In genomic region chr17:47254403-47254943, GRCh38 we compare ENCODE assay signal across 8 cellular contexts. TPM values are rescaled to one million over a fixed set of nuclear protein-coding genes. Genes with fewer than 3 reads are reported as not detected.
DNase-seq lines count a peak whose midpoint lies in the region; ATAC-seq, FAIRE-seq and TF ChIP-seq lines count a peak whose summit lies in the region.

No MANE protein-coding gene starts in this region.

- H3K9me3 ChIP-seq in A549: no peaks in the 10 kb centered on the region
- H3K9me3 ChIP-seq in HAP-1: no peaks in the 10 kb centered on the region
- no peaks in the 10 kb centered on the region for H3K9me3 ChIP-seq in mononuclear cell (ENCODE audit: low read depth, low read length)

- H3K27me3 Mint-ChIP-seq in MCF 10A (ENCODE audit: insufficient read depth, unreplicated experiment): no peaks in the 10 kb centered on the region

- CTCF ChIA-PET in A549 (lab: Yijun Ruan, JAX) (interaction anchor here (0.5 to 7.4 kb wide), 14 partner anchors 11 to 1626 kb away, joined by 3 to 47 read pairs (median 4); no protein-coding TSS in a partner anchor), MCF 10A (lab: Yijun Ruan, JAX) (interaction anchor here (0.6 to 0.7 kb wide), 2 partner anchors 10 to 46 kb away, joined by 3 to 6 read pairs; no protein-coding TSS in a partner anchor)

- TF ChIP-seq RAD21 in A549 (conservative IDR thresholded peaks at IDR 0.05 in 1 of 2, IDR thresholded peaks at IDR 0.05 in 1 of 2): no peak

- POLR2A ChIA-PET in A549 (lab: Yijun Ruan, JAX): interaction anchor here (1.0 kb wide), 1 partner anchor 69 kb away, joined by 5 read pairs; the partner anchor contains the start of gene EFCAB13
- POLR2A ChIA-PET in MCF 10A (lab: Yijun Ruan, JAX): no interaction called here

- intact Hi-C loops in MCF 10A (cut with micrococcal nuclease): no loop called here

- in situ Hi-C loops in HAP-1 (cut with MboI; ENCODE audit: low sequenced_read_pairs): no loop called here

- peaks cover 28% of the 10 kb centered on the region for H3K27me3 ChIP-seq in HAP-1 (ENCODE audit: low read depth)
- H3K27me3 ChIP-seq in mononuclear cell (ENCODE audit: insufficient read depth, low read length): peaks cover 62% of the 10 kb centered on the region

- peak overlapping the region; percentile 39 to 82; a peak in 4 of 6 replicates for H3K27ac ChIP-seq in A549

- H3K27ac Mint-ChIP-seq in MCF 10A (ENCODE audit: low read depth, unreplicated experiment): no peak overlapping the region

- no peak for FAIRE-seq in A549 (lab: Jason Lieb, UNC)

- H3K4me3 ChIP-seq in A549 (peak overlapping the region; percentile 56), HAP-1 (peak overlapping the region; percentile 36), mononuclear cell (ENCODE audit: low read length) (peak overlapping the region; percentile 39)

- ATAC-seq in A549 (peak; percentile 14 to 18; a peak in 4 of 6 replicates), HG02884 (IDR thresholded peaks at IDR 0.05; ENCODE audit: unreplicated experiment) (no peak)

- WGBS in A549 (ENCODE audit: missing lambda C conversion rate): 35% methylated on average over 14 of the region's 15 CpGs

- TF ChIP-seq CTCF in A549 (IDR thresholded peaks at IDR 0.05): no peak
- TF ChIP-seq CTCF in MCF 10A (IDR thresholded peaks at IDR 0.05; ENCODE audit: unreplicated experiment): no peak

- no peak for TF ChIP-seq POLR2A in A549 (IDR thresholded peaks at IDR 0.05; ENCODE audit: low read length)

- H3K4me3 Mint-ChIP-seq in MCF 10A (ENCODE audit: unreplicated experiment): peak overlapping the region; percentile 70

- peak overlapping the region; percentile 95 for H3K4me2 ChIP-seq in A549

- BruUV-seq in MCF 10A (replicated peaks; lab: Mats Ljungman, UMichigan): no TSS peak

- H3K4me1 Mint-ChIP-seq in MCF 10A (ENCODE audit: insufficient read depth, unreplicated experiment): peaks cover 32% of the 10 kb centered on the region

- H3K9me3 Mint-ChIP-seq in MCF 10A (ENCODE audit: unreplicated experiment): no peaks in the 10 kb centered on the region

- H3K36me3 ChIP-seq in HAP-1 (replicated peaks): no peaks in the 10 kb centered on the region

- H3K36me3 Mint-ChIP-seq in MCF 10A (ENCODE audit: insufficient read depth, unreplicated experiment): no peaks in the 10 kb centered on the region

- TF ChIP-seq EP300 in A549 (IDR thresholded peaks at IDR 0.05): no peak

- no peak for DNase-seq in A549 (ENCODE audit: low read depth in 1 of 2, low spot score in 1 of 2)
- no peak for DNase-seq in HAP-1 (ENCODE audit: low spot score in 2 of 2)
- DNase-seq in MCF 10A (ENCODE audit: unreplicated experiment): no peak
- DNase-seq in NOMO-1 (lab: John Stamatoyannopoulos, UW; ENCODE audit: unreplicated experiment in 2 of 2): no peak
- no peak for DNase-seq in DMS153 treated with DMSO at 0.1 percent for 48 hours (lab: John Stamatoyannopoulos, UW; ENCODE audit: unreplicated experiment)
- no peak for DNase-seq in mucosa of gallbladder (ENCODE audit: low spot score)

- H3K4me1 ChIP-seq in A549: peaks cover 13% of the 10 kb centered on the region; the same call in 2 of the 3 replicates
- H3K4me1 ChIP-seq in HAP-1: peaks cover 20% of the 10 kb centered on the region
- peaks cover 8% of the 10 kb centered on the region for H3K4me1 ChIP-seq in mononuclear cell (ENCODE audit: insufficient read depth, low read length)

TF ChIP-seq in A549, 52 proteins besides CTCF, POLR2A, EP300 and RAD21:
- TF ChIP-seq HOXB13 (CRISPR knock-in tag; IDR thresholded peaks at IDR 0.05; ENCODE audit: low read depth) (no peak), CHD4 (IDR thresholded peaks at IDR 0.05; ENCODE audit: borderline replicate concordance) (no peak), ZSCAN20 (CRISPR knock-in tag; IDR thresholded peaks at IDR 0.05) (no peak), HDAC2 (IDR thresholded peaks at IDR 0.05) (peak; percentile 91; the same call in 1 of the 2 replicates), BCL3 (IDR thresholded peaks at IDR 0.05) (no peak), NFE2L2 (conservative IDR thresholded peaks at IDR 0.05; ENCODE audit: low read length) (no peak), TFCP2L1 (CRISPR knock-in tag; IDR thresholded peaks at IDR 0.05) (no peak)
TF ChIP-seq in A549: peak in this region for 1.

RNA-seq across cellular contexts. Expression of gene ITGB3, which starts 0.8 kb away (rescaled TPM):
- polyA plus RNA-seq in A549 (2011; rRNA removed): 0.34 and 0.90 TPM in 2 replicates
- 0.15 and 0.32 TPM in 2 replicates for polyA plus RNA-seq in A549 (2012; cell fraction: cytosol; rRNA removed)
- 0.18 and 0.29 TPM in 2 replicates for polyA plus RNA-seq in A549 (2012; cell fraction: nucleus; rRNA removed)
- 3.7 to 6.2 TPM (median 5.0 TPM) in 3 replicates for polyA plus RNA-seq in A549 (2017; fragmentation: RNase III; extraction: RNeasy Plus Mini Kit Qiagen cat#74134 plus additional on column Dnase treatment)
- polyA minus RNA-seq in A549 (2011; rRNA and poly(A)+ RNA removed): 1.7 and 2.6 TPM in 2 replicates
- 0.98 and 1.1 TPM in 2 replicates for total RNA-seq in MCF 10A (2022)
- 66.3 TPM for total RNA-seq in mononuclear cell
- total RNA-seq in mucosa of gallbladder: 10.6 TPM

RNA-seq across cellular contexts. Expression of gene MYL4, which starts 45.3 kb away (rescaled TPM):
- polyA plus RNA-seq in A549 (2011; rRNA removed): not detected in 2 replicates
- 0.05 TPM in 1 of 2 replicates, not detected in the other for polyA plus RNA-seq in A549 (2012; cell fraction: cytosol; rRNA removed)
- 0.20 TPM in 1 of 2 replicates, not detected in the other for polyA plus RNA-seq in A549 (2012; cell fraction: nucleus; rRNA removed)
- not detected in 3 replicates for polyA plus RNA-seq in A549 (2017; fragmentation: RNase III; extraction: RNeasy Plus Mini Kit Qiagen cat#74134 plus additional on column Dnase treatment)
- polyA minus RNA-seq in A549 (2011; rRNA and poly(A)+ RNA removed): 0.62 TPM in 1 of 2 replicates, not detected in the other
- total RNA-seq in MCF 10A (2022): not detected in 2 replicates
- not detected for total RNA-seq in mononuclear cell
- total RNA-seq in mucosa of gallbladder: 0.55 TPM
